In genomic region chr14:72552236-72552635, GRCh38 we compare ENCODE assay signal across 21 cellular contexts.
DNase-seq lines count a peak whose midpoint lies in the region; ATAC-seq and TF ChIP-seq lines count a peak whose summit lies in the region.
"Had no signal": no experiment of that assay in that cellular context is flagged by ENCODE, and none has a peak within 500 bp of the region (broad histone marks: within the 10 kb centered on the region; RNA-seq: fewer than 3 reads in every experiment).

No MANE protein-coding gene starts in this region.

- H2AFZ ChIP-seq in osteoblast (ENCODE audit: low read length): no peak overlapping the region

- intact Hi-C loops in natural killer cell (cut with micrococcal nuclease): no loop called here
- intact Hi-C loops in right lobe of liver (cut with DNase I): no loop called here

- H3K4me1 Mint-ChIP-seq in natural killer cell treated with Interleukin-12 subunit alpha and Interleukin-12 subunit beta and Interleukin-15 and Interleukin-18, amount 100 ng/mL, for 72 hours (ENCODE audit: low read depth in 2 of 2): peaks cover 0 to 5% of the 10 kb centered on the region in 2 donors
- H3K4me1 Mint-ChIP-seq in natural killer cell: no peaks in the 10 kb centered on the region

- H3K9me3 ChIP-seq in osteoblast (ENCODE audit: low read depth, low read length): no peaks in the 10 kb centered on the region
- H3K9me3 ChIP-seq in right lobe of liver: no peaks in the 10 kb centered on the region
- no peaks in the 10 kb centered on the region for H3K9me3 ChIP-seq in BE2C
- H3K9me3 ChIP-seq: A549, BLaER1 had no signal

- H3K36me3 ChIP-seq in osteoblast (ENCODE audit: insufficient read depth, low read length): no peaks in the 10 kb centered on the region
- H3K36me3 ChIP-seq in right lobe of liver: no peaks in the 10 kb centered on the region
- no peaks in the 10 kb centered on the region for H3K36me3 ChIP-seq in BE2C
- H3K36me3 ChIP-seq: BLaER1 had no signal

- H3K27me3 Mint-ChIP-seq in natural killer cell treated with Interleukin-12 subunit alpha and Interleukin-12 subunit beta and Interleukin-15 and Interleukin-18, amount 100 ng/mL, for 72 hours: peaks cover 37 to 48% of the 10 kb centered on the region in 2 donors
- H3K27me3 Mint-ChIP-seq in natural killer cell (ENCODE audit: low read depth in 2 of 2): peaks cover 60 to 82% of the 10 kb centered on the region in 2 donors

- no peak for ATAC-seq in natural killer cell treated with Interleukin-12 subunit alpha and Interleukin-12 subunit beta and Interleukin-15 and Interleukin-18, amount 100 ng/mL, for 72 hours
- no peak for ATAC-seq in natural killer cell
- ATAC-seq in right lobe of liver: no peak
- ATAC-seq: A549 had no signal

- 23% methylated on average over 2 of the region's 5 CpGs for WGBS in right lobe of liver (ENCODE audit: insufficient coverage, low coverage, low lambda C conversion rate, missing lambda C conversion rate)

- H3K4me3 ChIP-seq in osteoblast (ENCODE audit: insufficient read depth, low read length) (no peak overlapping the region), right lobe of liver (no peak overlapping the region), BE2C (ENCODE audit: low read depth, low read length) (no peak overlapping the region)
- H3K4me3 ChIP-seq: A549, BLaER1 had no signal

- H3K36me3 Mint-ChIP-seq in natural killer cell treated with Interleukin-12 subunit alpha and Interleukin-12 subunit beta and Interleukin-15 and Interleukin-18, amount 100 ng/mL, for 72 hours: no peaks in the 10 kb centered on the region
- H3K36me3 Mint-ChIP-seq in natural killer cell: no peaks in the 10 kb centered on the region
- H3K36me3 Mint-ChIP-seq: CD14-positive monocyte; CD4-positive, alpha-beta memory T cell had no signal

- H4K20me1 ChIP-seq in osteoblast (ENCODE audit: insufficient read depth, low read length): no peaks in the 10 kb centered on the region
- H4K20me1 ChIP-seq: BLaER1 had no signal

- no peak overlapping the region for H3K4me2 ChIP-seq in osteoblast (ENCODE audit: insufficient read depth, low read length)
- H3K4me2 ChIP-seq: A549, BLaER1 had no signal

- H3K9me3 Mint-ChIP-seq in natural killer cell treated with Interleukin-12 subunit alpha and Interleukin-12 subunit beta and Interleukin-15 and Interleukin-18, amount 100 ng/mL, for 72 hours: no peaks in the 10 kb centered on the region
- H3K9me3 Mint-ChIP-seq in natural killer cell: no peaks in the 10 kb centered on the region
- H3K9me3 Mint-ChIP-seq: CD14-positive monocyte; CD4-positive, alpha-beta memory T cell; CD8-positive, alpha-beta memory T cell had no signal

- H3K27ac ChIP-seq in osteoblast (ENCODE audit: low read depth, low read length) (no peak overlapping the region), right lobe of liver (no peak overlapping the region)
- H3K27ac ChIP-seq: 22Rv1, A549, BLaER1 had no signal

- no peak overlapping the region for H3K4me3 Mint-ChIP-seq in natural killer cell treated with Interleukin-12 subunit alpha and Interleukin-12 subunit beta and Interleukin-15 and Interleukin-18, amount 100 ng/mL, for 72 hours
- H3K4me3 Mint-ChIP-seq in natural killer cell: no peak overlapping the region
- H3K4me3 Mint-ChIP-seq: B cell; CD4-positive, alpha-beta memory T cell; CD4-positive, CD25-positive, alpha-beta regulatory T cell; CD8-positive, alpha-beta memory T cell had no signal

- H3K27me3 ChIP-seq in osteoblast (ENCODE audit: insufficient read depth, low read length) (peaks cover 3% of the 10 kb centered on the region), right lobe of liver (no peaks in the 10 kb centered on the region), BE2C (no peaks in the 10 kb centered on the region)
- H3K27me3 ChIP-seq: BLaER1 had no signal

- H3K4me1 ChIP-seq in osteoblast (ENCODE audit: insufficient read depth, low read length): peaks cover 15% of the 10 kb centered on the region
- H3K4me1 ChIP-seq in right lobe of liver: no peaks in the 10 kb centered on the region
- H3K4me1 ChIP-seq in BE2C: peaks cover 20% of the 10 kb centered on the region
- H3K4me1 ChIP-seq: A549 had no signal

- TF ChIP-seq CTCF in natural killer cell (IDR thresholded peaks at IDR 0.05): no peak
- TF ChIP-seq CTCF in osteoblast (IDR thresholded peaks at IDR 0.05; ENCODE audit: extremely low read depth, low read depth, low read length): no peak
- TF ChIP-seq CTCF in right lobe of liver (IDR thresholded peaks at IDR 0.05): no peak
- no peak for TF ChIP-seq CTCF in BE2C (IDR thresholded peaks at IDR 0.05; ENCODE audit: low read depth, low read length)

- DNase-seq in activated CD4-positive, CD25-positive, alpha-beta regulatory T cell treated with anti-CD3 and anti-CD28 coated beads, Interleukin-2, amount 50 U/mL, for 72 hours: peak; percentile 23
- no peak for DNase-seq in activated CD4-positive, CD25-positive, alpha-beta regulatory T cell (lab: John Stamatoyannopoulos, UW)
- peak; percentile 55 for DNase-seq in natural killer cell treated with Interleukin-12 subunit alpha and Interleukin-12 subunit beta and Interleukin-15 and Interleukin-18, amount 100 ng/mL, for 72 hours (ENCODE audit: low spot score)
- DNase-seq in natural killer cell (no peak), osteoblast (ENCODE audit: insufficient read length, low spot score, missing footprints) (peak; percentile 66), right lobe of liver (no peak), BE2C (no peak)
- DNase-seq: AML-193; CD4-positive, alpha-beta memory T cell; CD4-positive, CD25-positive, alpha-beta regulatory T cell; CD8-positive, alpha-beta memory T cell; COR-L47; DMS 273 treated with DMSO at 0.1 percent for 48 hours; DMS153; DMS79 treated with DMSO at 0.1 percent for 48 hours; GF-D8 had no signal

- no peaks in the 10 kb centered on the region for H3K79me2 ChIP-seq in osteoblast (ENCODE audit: insufficient read depth, low read length)

- H3K27ac Mint-ChIP-seq in natural killer cell treated with Interleukin-12 subunit alpha and Interleukin-12 subunit beta and Interleukin-15 and Interleukin-18, amount 100 ng/mL, for 72 hours: no peak overlapping the region
- no peak overlapping the region for H3K27ac Mint-ChIP-seq in natural killer cell
- H3K27ac Mint-ChIP-seq: B cell; CD4-positive, alpha-beta memory T cell; CD4-positive, CD25-positive, alpha-beta regulatory T cell had no signal

- no peak for TF ChIP-seq POLR2A in right lobe of liver (IDR thresholded peaks at IDR 0.05)

Comparison
In these comparisons a context has a peak if more than half of its experiments do, and no peak if none do; other contexts are left out.
1. DNase-seq: peak in activated CD4-positive, CD25-positive, alpha-beta regulatory T cell treated with anti-CD3 and anti-CD28 coated beads, Interleukin-2, amount 50 U/mL, for 72 hours (single experiment), natural killer cell treated with Interleukin-12 subunit alpha and Interleukin-12 subunit beta and Interleukin-15 and Interleukin-18, amount 100 ng/mL, for 72 hours (single experiment) and osteoblast (single experiment); none in activated CD4-positive, CD25-positive, alpha-beta regulatory T cell (0 of 4), natural killer cell (single experiment), right lobe of liver (0 of 3) and BE2C (single experiment).